Comparison of ENCODE assay signal across 8 cellular contexts in genomic region chr5:112329429-112330090, GRCh38.
DNase-seq lines count a peak whose midpoint lies in the region; ATAC-seq and TF ChIP-seq lines count a peak whose summit lies in the region.

No MANE protein-coding gene starts in this region.

- no peak overlapping the region for H3K4me3 Mint-ChIP-seq in progenitor cell of endocrine pancreas (ENCODE audit: low read depth)
- H3K4me3 Mint-ChIP-seq in activated CD4-positive, alpha-beta T cell treated with anti-CD3 and anti-CD28 coated beads, Interleukin-2, amount 10 ng/mL, durations not matched to agents 7 days and 5 days: no peak overlapping the region

- H3K4me1 ChIP-seq in gastrocnemius medialis: no peaks in the 10 kb centered on the region

- no peaks in the 10 kb centered on the region for H3K27me3 Mint-ChIP-seq in progenitor cell of endocrine pancreas
- H3K27me3 Mint-ChIP-seq in activated CD4-positive, alpha-beta T cell treated with anti-CD3 and anti-CD28 coated beads, Interleukin-2, amount 10 ng/mL, durations not matched to agents 7 days and 5 days: peaks cover 11% of the 10 kb centered on the region

- DNase-seq in NCI-H510A treated with DMSO at 0.1 percent for 48 hours (lab: John Stamatoyannopoulos, UW) (peak; percentile 59), NCI-H510A (lab: John Stamatoyannopoulos, UW) (no peak), NCI-H69 (lab: John Stamatoyannopoulos, UW) (peak; percentile 8), progenitor cell of endocrine pancreas (ENCODE audit: low spot score, unreplicated experiment) (no peak), AG20443 (ENCODE audit: low spot score) (no peak), gastrocnemius medialis (no peak)
- no peak for DNase-seq in activated CD4-positive, alpha-beta T cell treated with anti-CD3 and anti-CD28 coated beads, Interleukin-2, amount 10 ng/mL, durations not matched to agents 7 days and 5 days

- intact Hi-C loops in gastrocnemius medialis (cut with DNase I; ENCODE audit: low total_unique reads): loop anchor here (5.0 kb wide), 1 partner anchor 43 kb away; no protein-coding TSS in a partner anchor

- TF ChIP-seq CTCF in progenitor cell of endocrine pancreas (IDR thresholded peaks at IDR 0.05; ENCODE audit: unreplicated experiment) (no peak), gastrocnemius medialis (IDR thresholded peaks at IDR 0.05 in 4 of 5, conservative IDR thresholded peaks at IDR 0.05 in 1 of 5) (no peak)

- H3K9me3 Mint-ChIP-seq in progenitor cell of endocrine pancreas (ENCODE audit: low read depth): no peaks in the 10 kb centered on the region
- H3K9me3 Mint-ChIP-seq in activated CD4-positive, alpha-beta T cell treated with anti-CD3 and anti-CD28 coated beads, Interleukin-2, amount 10 ng/mL, durations not matched to agents 7 days and 5 days: no peaks in the 10 kb centered on the region

- no peaks in the 10 kb centered on the region for H3K36me3 Mint-ChIP-seq in progenitor cell of endocrine pancreas (ENCODE audit: insufficient read depth)
- H3K36me3 Mint-ChIP-seq in activated CD4-positive, alpha-beta T cell treated with anti-CD3 and anti-CD28 coated beads, Interleukin-2, amount 10 ng/mL, durations not matched to agents 7 days and 5 days (ENCODE audit: low read depth): no peaks in the 10 kb centered on the region

- TF ChIP-seq POLR2A in gastrocnemius medialis (IDR thresholded peaks at IDR 0.05): no peak

- POLR2A ChIA-PET in activated CD4-positive, alpha-beta T cell treated with anti-CD3 and anti-CD28 coated beads, Interleukin-2, amount 10 ng/mL, durations not matched to agents 7 days and 5 days (lab: Charles Lee): no interaction called here

- H3K27ac Mint-ChIP-seq in progenitor cell of endocrine pancreas: peak overlapping the region; percentile 11
- H3K27ac Mint-ChIP-seq in activated CD4-positive, alpha-beta T cell treated with anti-CD3 and anti-CD28 coated beads, Interleukin-2, amount 10 ng/mL, durations not matched to agents 7 days and 5 days: no peak overlapping the region

- CTCF ChIA-PET in activated CD4-positive, alpha-beta T cell treated with anti-CD3 and anti-CD28 coated beads, Interleukin-2, amount 10 ng/mL, durations not matched to agents 7 days and 5 days (lab: Charles Lee): no interaction called here

- no peaks in the 10 kb centered on the region for H3K27me3 ChIP-seq in gastrocnemius medialis

- no peaks in the 10 kb centered on the region for H3K36me3 ChIP-seq in gastrocnemius medialis

- H3K27ac ChIP-seq in gastrocnemius medialis: peak overlapping the region in 1 of 4 donors; percentile 14

- ATAC-seq in HG02759 (IDR thresholded peaks at IDR 0.05; ENCODE audit: unreplicated experiment) (peak; percentile 82), gastrocnemius medialis (no peak)

- no peaks in the 10 kb centered on the region for H3K9me3 ChIP-seq in gastrocnemius medialis

- in situ Hi-C loops in gastrocnemius medialis (cut with MboI; ENCODE audit: low sequenced_read_pairs in 4 of 4): no loop called here

- H3K4me3 ChIP-seq in gastrocnemius medialis: no peak overlapping the region

- peaks cover 28% of the 10 kb centered on the region for H3K4me1 Mint-ChIP-seq in progenitor cell of endocrine pancreas (ENCODE audit: low read depth)
- peaks cover 4% of the 10 kb centered on the region for H3K4me1 Mint-ChIP-seq in activated CD4-positive, alpha-beta T cell treated with anti-CD3 and anti-CD28 coated beads, Interleukin-2, amount 10 ng/mL, durations not matched to agents 7 days and 5 days

Comparison
In these comparisons a context has a peak if more than half of its experiments do, and no peak if none do; other contexts are left out.
1. DNase-seq: peak in NCI-H510A treated with DMSO at 0.1 percent for 48 hours (single experiment) and NCI-H69 (single experiment); none in NCI-H510A (single experiment), progenitor cell of endocrine pancreas (single experiment), AG20443 (single experiment), gastrocnemius medialis (0 of 2) and activated CD4-positive, alpha-beta T cell treated with anti-CD3 and anti-CD28 coated beads, Interleukin-2, amount 10 ng/mL, durations not matched to agents 7 days and 5 days (single experiment).